11 cellular contexts compared by ENCODE assay signal in the genomic region with DNA sequence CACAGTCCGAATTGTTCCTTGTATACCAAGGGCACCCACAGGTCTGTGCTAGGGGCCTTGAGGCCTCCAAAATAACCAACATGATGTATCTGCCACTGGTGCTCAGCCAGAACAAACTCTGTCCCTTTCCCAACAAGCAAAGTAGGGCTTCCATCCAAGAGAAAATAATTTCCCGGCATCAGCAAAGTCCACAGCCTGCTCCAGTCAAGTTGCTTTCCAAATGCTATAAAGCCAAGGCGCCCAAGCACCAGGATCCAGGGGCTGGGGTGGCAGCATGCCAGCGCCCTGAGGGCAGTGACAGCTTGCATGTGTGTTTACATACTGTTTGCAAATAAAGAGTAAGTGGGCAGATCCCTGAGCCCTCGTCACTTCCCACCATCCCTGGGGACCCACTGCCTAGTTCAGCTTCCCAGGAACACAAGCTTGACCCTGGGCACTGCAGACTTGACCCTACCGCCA.
DNase-seq lines count a peak whose midpoint lies in the region; ATAC-seq and TF ChIP-seq lines count a peak whose summit lies in the region.
"Had no signal": no experiment of that assay in that cellular context is flagged by ENCODE, and none has a peak within 500 bp of the region (broad histone marks: within the 10 kb centered on the region; RNA-seq: fewer than 3 reads in every experiment).

No MANE protein-coding gene starts in this region.

- intact Hi-C loops in colonic mucosa (cut with DNase I) = no loop called here
- intact Hi-C loops in lower lobe of right lung (cut with DNase I) = no loop called here

- H3K9me3 ChIP-seq in colonic mucosa (no peaks in the 10 kb centered on the region), lower lobe of right lung (no peaks in the 10 kb centered on the region)
- H3K9me3 ChIP-seq: psoas muscle had no signal

- H3K36me3 ChIP-seq in colonic mucosa = no peaks in the 10 kb centered on the region
- no peaks in the 10 kb centered on the region for H3K36me3 ChIP-seq in lower lobe of right lung
- H3K36me3 ChIP-seq: cardiac muscle cell had no signal

- DNase-seq in Daoy (ENCODE audit: low read depth) (peak; percentile 49), NCI-H2196 treated with DMSO at 0.1 percent for 48 hours (lab: John Stamatoyannopoulos, UW; ENCODE audit: unreplicated experiment) (peak; percentile 48), colonic mucosa (peak; percentile 40), pons (ENCODE audit: low spot score) (peak; percentile 20), NCI-H226 (no peak), lower lobe of right lung (no peak)
- DNase-seq: activated CD4-positive, alpha-beta memory T cell treated with anti-CD3 and anti-CD28 coated beads for 36 hours; psoas muscle had no signal

- no peak overlapping the region for H3K9ac ChIP-seq in colonic mucosa (ENCODE audit: low read depth in 2 of 2, low read length in 2 of 2)

- no peak overlapping the region for H3K4me3 ChIP-seq in colonic mucosa
- H3K4me3 ChIP-seq in lower lobe of right lung = no peak overlapping the region
- H3K4me3 ChIP-seq: cardiac muscle cell, psoas muscle had no signal

- no peak overlapping the region for H3K27ac ChIP-seq in colonic mucosa
- H3K27ac ChIP-seq in lower lobe of right lung = no peak overlapping the region
- H3K27ac ChIP-seq: cardiac muscle cell, psoas muscle had no signal

- no peak for TF ChIP-seq CTCF in colonic mucosa (IDR thresholded peaks at IDR 0.05)
- no peak for TF ChIP-seq CTCF in lower lobe of right lung (IDR thresholded peaks at IDR 0.05)

- H3K4me1 ChIP-seq in colonic mucosa (no peaks in the 10 kb centered on the region), lower lobe of right lung (peaks cover 19% of the 10 kb centered on the region)
- H3K4me1 ChIP-seq: psoas muscle had no signal

- ATAC-seq in HG03280 (IDR thresholded peaks at IDR 0.05; ENCODE audit: unreplicated experiment) (no peak), lower lobe of right lung (no peak), HG03095 (IDR thresholded peaks at IDR 0.05; ENCODE audit: unreplicated experiment) (no peak)

- H3K27me3 ChIP-seq in colonic mucosa (peaks cover 5% of the 10 kb centered on the region), lower lobe of right lung (ENCODE audit: low read depth) (peaks cover 10% of the 10 kb centered on the region)

Comparison
In these comparisons a context has a peak if more than half of its experiments do, and no peak if none do; other contexts are left out.
1. DNase-seq: peak in Daoy (single experiment), NCI-H2196 treated with DMSO at 0.1 percent for 48 hours (single experiment), colonic mucosa (single experiment) and pons (single experiment); none in NCI-H226 (single experiment) and lower lobe of right lung (single experiment).